In the genomic region with DNA sequence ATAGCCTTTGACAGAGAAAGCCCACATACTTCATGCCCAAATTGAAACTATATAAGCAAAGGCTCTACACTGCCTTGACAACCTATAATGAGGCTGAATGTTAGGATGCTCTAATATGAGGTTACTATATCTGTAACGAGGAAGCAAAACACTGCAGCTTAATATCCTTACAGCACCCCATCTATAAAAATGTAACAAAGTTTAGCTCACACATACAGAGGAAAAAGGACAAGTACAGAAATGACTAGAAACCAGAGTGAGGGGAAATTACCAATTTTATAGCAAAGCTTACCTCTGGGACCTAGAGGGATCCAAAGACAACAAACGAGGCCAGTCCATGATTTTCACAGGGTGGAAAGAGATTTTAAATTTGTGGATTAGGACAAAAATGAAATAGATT, we compare ENCODE assay signal across 20 cellular contexts.
A peak's percentile ranks its signal among the peaks of the same experiment; 100 is the strongest.
DNase-seq lines count a peak whose midpoint lies in the region; ATAC-seq and TF ChIP-seq lines count a peak whose summit lies in the region.
"Had no signal": no experiment of that assay in that cellular context is flagged by ENCODE, and none has a peak within 500 bp of the region (broad histone marks: within the 10 kb centered on the region; RNA-seq: fewer than 3 reads in every experiment).

No MANE protein-coding gene starts in this region.

- H3K27ac Mint-ChIP-seq in CD14-positive monocyte: no peak overlapping the region
- H3K27ac Mint-ChIP-seq: activated CD4-positive, alpha-beta T cell treated with anti-CD3 and anti-CD28 coated beads, Interleukin-2, amount 10 ng/mL, durations not matched to agents 24 days and 14 days; B cell had no signal

- no peak overlapping the region for H3K4me3 Mint-ChIP-seq in CD14-positive monocyte
- H3K4me3 Mint-ChIP-seq: activated CD4-positive, alpha-beta T cell treated with anti-CD3 and anti-CD28 coated beads, Interleukin-2, amount 10 ng/mL, durations not matched to agents 24 days and 14 days; B cell had no signal

- no peaks in the 10 kb centered on the region for H3K36me3 Mint-ChIP-seq in CD14-positive monocyte

- peaks cover 0 to 3% (median 0%) of the 10 kb centered on the region in 3 donors for H3K27me3 Mint-ChIP-seq in CD14-positive monocyte (ENCODE audit: low read depth in 3 of 3)
- H3K27me3 Mint-ChIP-seq: activated CD4-positive, alpha-beta T cell treated with anti-CD3 and anti-CD28 coated beads, Interleukin-2, amount 10 ng/mL, durations not matched to agents 24 days and 14 days; B cell had no signal

- peaks cover 0 to 2% (median 0%) of the 10 kb centered on the region in 7 donors for H3K9me3 Mint-ChIP-seq in CD14-positive monocyte

- ATAC-seq in GM19025 (IDR thresholded peaks at IDR 0.05; ENCODE audit: low read depth, unreplicated experiment) (peak; percentile 44), HG02588 (IDR thresholded peaks at IDR 0.05; ENCODE audit: unreplicated experiment) (peak; percentile 73), HG03159 (IDR thresholded peaks at IDR 0.05; ENCODE audit: unreplicated experiment) (peak; percentile 57), GM19324 (IDR thresholded peaks at IDR 0.05; ENCODE audit: low FRiP score, unreplicated experiment) (no peak), HG03025 (IDR thresholded peaks at IDR 0.05; ENCODE audit: low FRiP score, unreplicated experiment) (no peak), GM21526 (IDR thresholded peaks at IDR 0.05; ENCODE audit: low FRiP score, unreplicated experiment) (no peak)
- ATAC-seq: mucosa of descending colon, psoas muscle had no signal

- H3K4me1 Mint-ChIP-seq in CD14-positive monocyte: peaks cover 20% of the 10 kb centered on the region
- H3K4me1 Mint-ChIP-seq: activated CD4-positive, alpha-beta T cell treated with anti-CD3 and anti-CD28 coated beads, Interleukin-2, amount 10 ng/mL, durations not matched to agents 24 days and 14 days; B cell had no signal

- intact Hi-C loops in CD14-positive monocyte (cut with micrococcal nuclease): no loop called here

- no peak for TF ChIP-seq CTCF in CD14-positive monocyte (IDR thresholded peaks at IDR 0.05)

- DNase-seq in CD14-positive monocyte (ENCODE audit: low spot score): no peak
- DNase-seq: activated CD4-positive, alpha-beta T cell treated with anti-CD3 and anti-CD28 coated beads, Interleukin-2, amount 10 ng/mL, durations not matched to agents 24 days and 14 days; activated CD8-positive, alpha-beta memory T cell treated with anti-CD3 and anti-CD28 coated beads, Interleukin-2, amount 50 U/mL, for 48 hours; activated gamma-delta T cell treated with Interleukin-2 at 50 U/mL for 16 hours; amniotic stem cell; Caco-2; GOT3; KG1; left ventricle myocardium inferior; mucosa of descending colon; NCI-H2029 treated with DMSO at 0.1 percent for 48 hours; psoas muscle; spleen had no signal

Comparison
In these comparisons a context has a peak if more than half of its experiments do, and no peak if none do; other contexts are left out.
1. ATAC-seq: peak in GM19025 (single experiment), HG02588 (single experiment) and HG03159 (single experiment); none in GM19324 (single experiment), HG03025 (single experiment) and GM21526 (single experiment).